7 cellular contexts compared by ENCODE assay signal in the genomic region with DNA sequence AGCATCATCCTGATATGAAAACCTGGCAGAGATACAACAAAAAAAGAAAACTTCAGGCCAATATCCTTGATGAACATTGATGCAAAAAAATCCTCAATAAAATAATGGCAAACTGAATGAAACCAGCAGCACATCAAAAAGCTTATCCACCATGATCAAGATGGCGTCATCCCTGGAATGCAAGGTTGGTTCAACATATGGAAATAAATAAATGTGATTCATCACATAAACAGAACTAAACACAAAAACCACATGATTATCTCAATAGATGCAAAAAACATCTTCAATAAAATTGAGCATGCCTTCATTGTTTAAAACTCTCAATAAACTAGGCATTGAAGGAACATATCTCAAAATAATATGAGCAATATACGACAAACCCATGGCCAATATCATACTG.
DNase-seq lines count a peak whose midpoint lies in the region; ATAC-seq, FAIRE-seq and TF ChIP-seq lines count a peak whose summit lies in the region.
"Not testable (repeated sequence)": the region's sequence is repeated elsewhere in the genome, so short reads cannot be mapped to it uniquely, and the experiment has no call there.

No MANE protein-coding gene starts in this region.

- CTCF ChIA-PET in K562 (lab: Yijun Ruan, JAX; ENCODE audit: low intra/inter-chr PET ratio), result not testable (repeated sequence)

- not testable (repeated sequence) for H3K9ac ChIP-seq in GM23248; K562 (ENCODE audit: insufficient read depth in 1 of 2, low read depth in 2 of 2, low read length in 2 of 2)

- not testable (repeated sequence) for H3K4me1 ChIP-seq in GM23248 (ENCODE audit: insufficient read depth); K562 (replicated peaks in 1 of 2; ENCODE audit: control insufficient read depth in 2 of 2, insufficient read depth in 2 of 2, low read length in 2 of 2); small intestine (ENCODE audit: control insufficient read depth in 2 of 2, insufficient read depth in 1 of 2, low read depth in 1 of 2, low read length in 1 of 2)

- DNase-seq in DMS 273 (lab: John Stamatoyannopoulos, UW; ENCODE audit: unreplicated experiment) (peak; percentile 4), GM23248 (peak; percentile 3), NB4 (ENCODE audit: low read depth) (peak; percentile 1), OCI-M1 (lab: John Stamatoyannopoulos, UW) (peak; percentile 2), fibroblast of mammary gland (ENCODE audit: low read depth) (peak; percentile 15)
- not testable (repeated sequence) for DNase-seq in K562 (ENCODE audit: extremely low read depth in 1 of 4, low spot score in 3 of 4); small intestine

- intact Hi-C loops in K562 (cut with micrococcal nuclease), result not testable (repeated sequence)

- H3K27ac ChIP-seq in GM23248; K562 (ENCODE audit: extremely low read depth, low read depth, low read length); small intestine (ENCODE audit: low read depth in 1 of 2, low read length in 1 of 2): not testable (repeated sequence)

- H3K9me2 ChIP-seq in GM23248 (ENCODE audit: insufficient read depth), result not testable (repeated sequence)

- H3K9me1 ChIP-seq in K562 (ENCODE audit: control insufficient read depth, insufficient read depth, low read length), result not testable (repeated sequence)

- 88 to 100% methylated on average over 2 of the region's 2 CpGs for WGBS in GM23248 (ENCODE audit: low coverage in 1 of 2, low lambda C conversion rate in 2 of 2, missing lambda C conversion rate in 2 of 2), 2 experiments
- WGBS in K562 (ENCODE audit: insufficient coverage, low coverage, missing lambda C conversion rate), result 42% methylated on average over 2 of the region's 2 CpGs
- WGBS in small intestine, 3 donors, result 78 to 98% (median 96%) methylated on average over 2 of the region's 2 CpGs

- not testable (repeated sequence) for H2AFZ ChIP-seq in GM23248; K562 (ENCODE audit: low read depth, low read length)

- H3K27me3 ChIP-seq in GM23248 (replicated peaks; ENCODE audit: insufficient read depth); K562 (ENCODE audit: control insufficient read depth in 2 of 2, insufficient read depth in 2 of 2, low read length in 2 of 2); small intestine (ENCODE audit: control insufficient read depth in 2 of 2, insufficient read depth in 2 of 2, low read length in 2 of 2): not testable (repeated sequence)

- not testable (repeated sequence) for BruUV-seq in K562 (replicated peaks; lab: Mats Ljungman, UMichigan)

- H3K4me2 ChIP-seq in GM23248 (ENCODE audit: unreplicated experiment); K562 (ENCODE audit: insufficient read depth, low read length): not testable (repeated sequence)

- TF ChIP-seq EP300 in K562 (IDR thresholded peaks at IDR 0.05; ENCODE audit: low read length), result not testable (repeated sequence)

- FAIRE-seq in K562 (lab: Jason Lieb, UNC), result not testable (repeated sequence)
- FAIRE-seq in small intestine (lab: Jason Lieb, UNC), result peak; percentile 39

- ATAC-seq in K562, result not testable (repeated sequence)

- not testable (repeated sequence) for TF ChIP-seq CTCF in NB4 (IDR thresholded peaks at IDR 0.05; ENCODE audit: low read depth, low read length); K562 (IDR thresholded peaks at IDR 0.05 in 2 of 3, conservative IDR thresholded peaks at IDR 0.05 in 1 of 3; ENCODE audit: insufficient read depth in 2 of 3, low read depth in 1 of 3, low read length in 3 of 3); fibroblast of mammary gland (conservative IDR thresholded peaks at IDR 0.05; ENCODE audit: control insufficient read depth, insufficient read depth, low read depth, low read length)

- not testable (repeated sequence) for H3K79me2 ChIP-seq in GM23248 (ENCODE audit: insufficient read depth); K562 (ENCODE audit: control insufficient read depth, insufficient read depth, low read length)

- in situ Hi-C loops in GM23248 (cut with MboI); K562 (cut with MboI): not testable (repeated sequence)

- TF ChIP-seq POLR2A in NB4 (IDR thresholded peaks at IDR 0.05; ENCODE audit: extremely low read depth, insufficient read length); K562 (conservative IDR thresholded peaks at IDR 0.05): not testable (repeated sequence)

- H3F3A ChIP-seq in GM23248 (ENCODE audit: insufficient read depth), result not testable (repeated sequence)

- H3K4me3 ChIP-seq in GM23248; NB4 (ENCODE audit: low read depth, low read length); K562; fibroblast of mammary gland (ENCODE audit: control insufficient read depth, low read depth, low read length); small intestine (ENCODE audit: low read depth in 1 of 2, low read length in 2 of 2): not testable (repeated sequence)

- POLR2A ChIA-PET in K562 (lab: Yijun Ruan, JAX), result not testable (repeated sequence)

- H4K20me1 ChIP-seq in GM23248 (ENCODE audit: insufficient read depth); K562 (replicated peaks; ENCODE audit: control insufficient read depth, insufficient read depth, low read length): not testable (repeated sequence)

- not testable (repeated sequence) for H3K9me3 ChIP-seq in GM23248 (ENCODE audit: low read depth); K562 (replicated peaks; ENCODE audit: control insufficient read depth, insufficient read depth, low read depth, low read length); small intestine (ENCODE audit: control insufficient read depth, low read depth)

- not testable (repeated sequence) for H3K36me3 ChIP-seq in GM23248 (ENCODE audit: low read depth); K562 (ENCODE audit: control insufficient read depth, insufficient read depth, low read length); small intestine (ENCODE audit: control insufficient read depth in 2 of 2, insufficient read depth in 2 of 2, low read length in 2 of 2)

- TF ChIP-seq RAD21 in K562 (CRISPR knock-in tag; conservative IDR thresholded peaks at IDR 0.05 in 1 of 2, IDR thresholded peaks at IDR 0.05 in 1 of 2), result not testable (repeated sequence)

TF ChIP-seq in K562, 482 proteins besides CTCF, POLR2A, EP300 and RAD21:
- TF ChIP-seq ZNF324 (CRISPR knock-in tag; IDR thresholded peaks at IDR 0.05), result peak; percentile 92
TF ChIP-seq in K562: peak in this region for 1; not testable (repeated sequence) for 481.
